Comparison of ENCODE assay signal across 13 cellular contexts in genomic region chr4:105092356-105092755, GRCh38. TPM values are rescaled to one million over a fixed set of nuclear protein-coding genes. Genes with fewer than 3 reads are reported as not detected.
DNase-seq lines count a peak whose midpoint lies in the region; ATAC-seq, FAIRE-seq and TF ChIP-seq lines count a peak whose summit lies in the region.
"Had no signal": no experiment of that assay in that cellular context is flagged by ENCODE, and none has a peak within 500 bp of the region (broad histone marks: within the 10 kb centered on the region; RNA-seq: fewer than 3 reads in every experiment).

No MANE protein-coding gene starts in this region.

- FAIRE-seq in small intestine (lab: Jason Lieb, UNC), result no peak
- FAIRE-seq: A549 had no signal

- H3K9me3 ChIP-seq in small intestine (ENCODE audit: control insufficient read depth, low read depth), result no peaks in the 10 kb centered on the region
- no peaks in the 10 kb centered on the region for H3K9me3 ChIP-seq in Peyer's patch
- H3K9me3 ChIP-seq: vagina had no signal

- DNase-seq in NCI-H1105 treated with DMSO at 0.1 percent for 48 hours (lab: John Stamatoyannopoulos, UW) (peak; percentile 56), NCI-H1105 (lab: John Stamatoyannopoulos, UW) (no peak), RWPE1 (ENCODE audit: low spot score) (peak; percentile 63), fibroblast of mammary gland (ENCODE audit: low read depth) (peak; percentile 95), small intestine (peak; percentile 15), Peyer's patch (no peak), KG1 (lab: John Stamatoyannopoulos, UW) (no peak)
- DNase-seq: H9, NCI-H1048 had no signal

- no peak for TF ChIP-seq POLR2A in Peyer's patch (IDR thresholded peaks at IDR 0.05)

- TF ChIP-seq CTCF in RWPE1 (conservative IDR thresholded peaks at IDR 0.05; ENCODE audit: low read depth), result no peak
- no peak for TF ChIP-seq CTCF in fibroblast of mammary gland (conservative IDR thresholded peaks at IDR 0.05; ENCODE audit: control insufficient read depth, insufficient read depth, low read depth, low read length)
- no peak for TF ChIP-seq CTCF in Peyer's patch (IDR thresholded peaks at IDR 0.05)

- CTCF ChIA-PET in RWPE1 (lab: Yijun Ruan, JAX), result no interaction called here

- H3K36me3 ChIP-seq in small intestine (ENCODE audit: control insufficient read depth in 2 of 2, insufficient read depth in 2 of 2, low read length in 2 of 2) (no peaks in the 10 kb centered on the region), Peyer's patch (no peaks in the 10 kb centered on the region)
- H3K36me3 ChIP-seq: vagina had no signal

- POLR2A ChIA-PET in RWPE1 (lab: Yijun Ruan, JAX; ENCODE audit: low non-redundant PET), result interaction anchor here (0.7 kb wide), 1 partner anchor 54 kb away, joined by 3 read pairs; no protein-coding TSS in a partner anchor

- no peak for ATAC-seq in HG03442 (IDR thresholded peaks at IDR 0.05; ENCODE audit: unreplicated experiment)
- ATAC-seq: A549 had no signal

- H3K27me3 ChIP-seq in small intestine (ENCODE audit: control insufficient read depth in 2 of 2, insufficient read depth in 2 of 2, low read length in 2 of 2) (no peaks in the 10 kb centered on the region), Peyer's patch (no peaks in the 10 kb centered on the region)
- H3K27me3 ChIP-seq: vagina had no signal

- no peaks in the 10 kb centered on the region for H3K4me1 ChIP-seq in small intestine (ENCODE audit: control insufficient read depth in 2 of 2, insufficient read depth in 1 of 2, low read depth in 1 of 2, low read length in 1 of 2)
- H3K4me1 ChIP-seq in Peyer's patch, result no peaks in the 10 kb centered on the region
- H3K4me1 ChIP-seq: A549, vagina had no signal

- 83 to 91% (median 90%) methylated on average over 1 of the region's 1 CpG for WGBS in small intestine, 3 donors

- no peak overlapping the region for H3K4me3 ChIP-seq in fibroblast of mammary gland (ENCODE audit: control insufficient read depth, low read depth, low read length)
- no peak overlapping the region for H3K4me3 ChIP-seq in small intestine (ENCODE audit: low read depth in 1 of 2, low read length in 2 of 2)
- H3K4me3 ChIP-seq in Peyer's patch, result no peak overlapping the region
- H3K4me3 ChIP-seq: A549, lung, vagina had no signal

- H3K27ac ChIP-seq in RWPE1 (no peak overlapping the region), small intestine (ENCODE audit: low read depth in 1 of 2, low read length in 1 of 2) (no peak overlapping the region), Peyer's patch (no peak overlapping the region)
- H3K27ac ChIP-seq: A549, vagina had no signal

RNA-seq across cellular contexts. Expression of gene TET2, which starts 54.3 kb away (rescaled TPM):
- 1 to 10 TPM; 3.0 to 5.4 (median 3.9) TPM for polyA plus RNA-seq in small intestine
- total RNA-seq in Peyer's patch, result 10 to 100 TPM; 30.3 to 57.6 (median 38.8) TPM

Comparison
In these comparisons a context has a peak if more than half of its experiments do, and no peak if none do; other contexts are left out.
1. DNase-seq: peak in NCI-H1105 treated with DMSO at 0.1 percent for 48 hours (single experiment), RWPE1 (single experiment), fibroblast of mammary gland (single experiment) and small intestine (single experiment); none in NCI-H1105 (single experiment), Peyer's patch (0 of 3) and KG1 (single experiment).